In genomic region chr2:38035968-38036367, GRCh38 we compare ENCODE assay signal across 32 cellular contexts. TPM values are rescaled to one million over a fixed set of nuclear protein-coding genes. Genes with fewer than 3 reads are reported as not detected.
"Had no signal": no experiment of that assay in that cellular context is flagged by ENCODE, and none has a peak within 500 bp of the region (broad histone marks: within the 10 kb centered on the region; RNA-seq: fewer than 3 reads in every experiment).

No MANE protein-coding gene starts in this region.

- H3K4me3 ChIP-seq: breast epithelium, cardiac muscle cell, colonic mucosa, dorsolateral prefrontal cortex, esophagus muscularis mucosa, gastrocnemius medialis, heart left ventricle had no signal

- H3K4me1 ChIP-seq: breast epithelium, colonic mucosa, foreskin keratinocyte had no signal

- H3K27ac Mint-ChIP-seq: activated CD8-positive, alpha-beta T cell treated with anti-CD3 and anti-CD28 coated beads for 36 hours; activated naive CD8-positive, alpha-beta T cell; dendritic cell treated with granulocyte-macrophage colony-stimulating factor and Interleukin-4, amounts not matched to agents 40 ng/mL and 50 ng/mL, for 4 days; WTC11 had no signal

- DNase-seq: activated CD4-positive, alpha-beta T cell treated with anti-CD3 and anti-CD28 coated beads for 1 hour; activated CD4-positive, alpha-beta T cell treated with anti-CD3 and anti-CD28 coated beads for 48 hours; activated CD4-positive, alpha-beta T cell treated with anti-CD3 and anti-CD28 coated beads, Interleukin-2, amount 50 U/mL, for 1 hour; activated CD4-positive, alpha-beta T cell treated with anti-CD3 and anti-CD28 coated beads, Interleukin-2, amount 50 U/mL, for 48 hours; activated CD8-positive, alpha-beta memory T cell treated with anti-CD3 and anti-CD28 coated beads for 24 hours; activated CD8-positive, alpha-beta T cell treated with anti-CD3 and anti-CD28 coated beads for 36 hours; activated effector memory CD4-positive, alpha-beta T cell treated with Interleukin-2 at 50 U/mL for 16 hours; activated gamma-delta T cell treated with Interleukin-2 at 50 U/mL for 16 hours; activated naive CD4-positive, alpha-beta T cell treated with anti-CD3 and anti-CD28 coated beads, Interleukin-2, amount 50 U/mL, for 16 hours; activated naive CD4-positive, alpha-beta T cell treated with Interleukin-2 at 50 U/mL for 16 hours; activated T-cell treated with anti-CD3 and anti-CD28 coated beads, Interleukin-2, amount 50 U/mL, for 4 hours; amygdala; aorta; central memory CD4-positive, alpha-beta T cell; cerebellar nuclear complex; colonic mucosa; dorsolateral prefrontal cortex; effector memory CD4-positive, alpha-beta T cell; erythroblast; foreskin keratinocyte; gastrocnemius medialis; glutamatergic neuron; heart left ventricle; T-helper 2 cell had no signal

- ATAC-seq: activated CD8-positive, alpha-beta T cell treated with anti-CD3 and anti-CD28 coated beads for 36 hours; activated T-cell treated with anti-CD3 and anti-CD28 coated beads, Interleukin-2, amount 50 U/mL, for 4 hours; activated T-helper 17 cell treated with anti-CD3 and anti-CD28 coated beads, Interleukin-2, amount 50 U/mL, for 72 hours; foreskin keratinocyte; gastrocnemius medialis; heart left ventricle; WTC11 had no signal

- H3K4me3 Mint-ChIP-seq: activated CD8-positive, alpha-beta T cell treated with anti-CD3 and anti-CD28 coated beads for 36 hours; activated naive CD8-positive, alpha-beta T cell; activated T-cell treated with anti-CD3 and anti-CD28 coated beads, Interleukin-2, amount 50 U/mL, for 4 hours; dendritic cell treated with granulocyte-macrophage colony-stimulating factor and Interleukin-4, amounts not matched to agents 40 ng/mL and 50 ng/mL, for 4 days; WTC11 had no signal

- H3K36me3 Mint-ChIP-seq: activated naive CD8-positive, alpha-beta T cell; brain; WTC11 had no signal

- H3K27ac ChIP-seq: breast epithelium, cardiac muscle cell, colonic mucosa, dorsolateral prefrontal cortex, esophagus muscularis mucosa, foreskin keratinocyte, gastrocnemius medialis, heart left ventricle had no signal

- H3K9me3 ChIP-seq: breast epithelium, colonic mucosa, gastrocnemius medialis had no signal

- H3K9me3 Mint-ChIP-seq: activated CD8-positive, alpha-beta T cell treated with anti-CD3 and anti-CD28 coated beads for 36 hours; activated T-cell treated with anti-CD3 and anti-CD28 coated beads, Interleukin-2, amount 50 U/mL, for 4 hours; activated T-helper 17 cell treated with anti-CD3 and anti-CD28 coated beads, Interleukin-2, amount 50 U/mL, for 72 hours; dendritic cell treated with granulocyte-macrophage colony-stimulating factor and Interleukin-4, amounts not matched to agents 40 ng/mL and 50 ng/mL, for 4 days; WTC11 had no signal

- H3K36me3 ChIP-seq: breast epithelium, cardiac muscle cell, colonic mucosa, esophagus muscularis mucosa, gastrocnemius medialis, heart left ventricle had no signal

- H3K27me3 ChIP-seq: breast epithelium, colonic mucosa had no signal

RNA-seq across cellular contexts. Expression of gene CYP1B1, which starts 40.0 kb away (rescaled TPM):
- total RNA-seq: cardiac muscle cell had no signal
